In the genomic region with DNA sequence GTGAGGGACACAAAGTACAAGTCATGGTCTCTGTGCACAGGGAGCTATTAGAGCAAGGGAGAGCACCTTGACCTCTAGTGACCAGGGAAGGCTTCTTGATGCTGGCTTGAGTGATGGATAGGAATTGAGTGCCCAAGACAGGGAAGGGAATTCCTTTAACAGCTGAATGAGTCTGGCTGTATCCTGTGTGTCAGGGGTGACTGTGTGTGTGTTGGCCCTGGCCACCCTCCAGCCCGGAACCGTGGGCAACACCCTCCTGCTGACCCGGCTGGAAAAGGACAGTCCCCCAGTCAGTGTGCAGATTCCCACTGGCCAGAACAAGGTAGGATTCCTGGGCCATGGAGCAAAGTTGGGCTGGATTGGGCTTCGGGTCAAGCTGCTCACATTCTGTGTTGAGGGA, we compare ENCODE assay signal across 1 cellular context.
TF ChIP-seq lines count a peak whose summit lies in the region.

No MANE protein-coding gene starts in this region.

TF ChIP-seq in HepG2, 621 proteins besides CTCF, POLR2A, EP300 and RAD21:
- no peak for TF ChIP-seq MIER2 (CRISPR knock-in tag; IDR thresholded peaks at IDR 0.05)
- TF ChIP-seq, protein P1, sequence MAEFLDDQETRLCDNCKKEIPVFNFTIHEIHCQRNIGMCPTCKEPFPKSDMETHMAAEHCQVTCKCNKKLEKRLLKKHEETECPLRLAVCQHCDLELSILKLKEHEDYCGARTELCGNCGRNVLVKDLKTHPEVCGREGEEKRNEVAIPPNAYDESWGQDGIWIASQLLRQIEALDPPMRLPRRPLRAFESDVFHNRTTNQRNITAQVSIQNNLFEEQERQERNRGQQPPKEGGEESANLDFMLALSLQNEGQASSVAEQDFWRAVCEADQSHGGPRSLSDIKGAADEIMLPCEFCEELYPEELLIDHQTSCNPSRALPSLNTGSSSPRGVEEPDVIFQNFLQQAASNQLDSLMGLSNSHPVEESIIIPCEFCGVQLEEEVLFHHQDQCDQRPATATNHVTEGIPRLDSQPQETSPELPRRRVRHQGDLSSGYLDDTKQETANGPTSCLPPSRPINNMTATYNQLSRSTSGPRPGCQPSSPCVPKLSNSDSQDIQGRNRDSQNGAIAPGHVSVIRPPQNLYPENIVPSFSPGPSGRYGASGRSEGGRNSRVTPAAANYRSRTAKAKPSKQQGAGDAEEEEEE (CRISPR knock-in tag; IDR thresholded peaks at IDR 0.05; ENCODE audit: borderline replicate concordance) = no peak
